ENCODE assay signal across 14 cellular contexts in genomic region chr6:347232-347631, GRCh38. TPM values are rescaled to one million over a fixed set of nuclear protein-coding genes. Genes with fewer than 3 reads are reported as not detected.
DNase-seq lines count a peak whose midpoint lies in the region; ATAC-seq, FAIRE-seq and TF ChIP-seq lines count a peak whose summit lies in the region.
"Had no signal": no experiment of that assay in that cellular context is flagged by ENCODE, and none has a peak within 500 bp of the region (broad histone marks: within the 10 kb centered on the region; RNA-seq: fewer than 3 reads in every experiment).

No MANE protein-coding gene starts in this region.

- no peaks in the 10 kb centered on the region for H4K20me1 ChIP-seq in PC-3 (ENCODE audit: low read length)

- ATAC-seq in GM19455 (IDR thresholded peaks at IDR 0.05; ENCODE audit: unreplicated experiment) (peak; percentile 85), HG02884 (IDR thresholded peaks at IDR 0.05; ENCODE audit: unreplicated experiment) (peak; percentile 94), HG03571 (IDR thresholded peaks at IDR 0.05; ENCODE audit: unreplicated experiment) (peak; percentile 84), PC-3 (no peak)
- ATAC-seq: left cardiac atrium had no signal

- H3K4me3 ChIP-seq in PC-3 (ENCODE audit: low read length): no peak overlapping the region
- H3K4me3 ChIP-seq: PC-9, uterus had no signal

- H3K9me3 ChIP-seq in PC-3 (ENCODE audit: low read length): no peaks in the 10 kb centered on the region
- H3K9me3 ChIP-seq: uterus had no signal

- H3K9ac ChIP-seq in PC-3 (ENCODE audit: low read length): no peak overlapping the region

- no peak overlapping the region for H3K27ac ChIP-seq in PC-3 (ENCODE audit: low read length)
- H3K27ac ChIP-seq: HL-60, PC-9, uterus, VCaP had no signal

- no peak overlapping the region for H3K4me2 ChIP-seq in PC-3 (ENCODE audit: low read length)
- H3K4me2 ChIP-seq: PC-9 had no signal

- FAIRE-seq in GM12892 (lab: Jason Lieb, UNC): peak; percentile 86

- no peaks in the 10 kb centered on the region for H3F3A ChIP-seq in PC-3 (ENCODE audit: low read length, unreplicated experiment)

- intact Hi-C loops in PC-3 (cut with micrococcal nuclease): no loop called here

- POLR2A ChIA-PET in PC-3 (lab: Charles Lee; ENCODE audit: unreplicated experiment): no interaction called here

- TF ChIP-seq POLR2A in GM12892 (IDR thresholded peaks at IDR 0.05; ENCODE audit: low read depth, low read length): no peak

- no peaks in the 10 kb centered on the region for H3K79me2 ChIP-seq in PC-3 (ENCODE audit: low read length)

- no peaks in the 10 kb centered on the region for H3K27me3 ChIP-seq in PC-3 (ENCODE audit: low read length)
- H3K27me3 ChIP-seq: uterus had no signal

- no TSS peak for BruUV-seq in PC-3 (replicated peaks; lab: Mats Ljungman, UMichigan)

- no peaks in the 10 kb centered on the region for H3K4me1 ChIP-seq in PC-3 (ENCODE audit: insufficient read depth, low read length)
- H3K4me1 ChIP-seq: uterus had no signal

- no peaks in the 10 kb centered on the region for H3K9me2 ChIP-seq in PC-3 (replicated peaks; ENCODE audit: low read length)

- H3K36me3 ChIP-seq in PC-3 (ENCODE audit: low read depth, low read length): no peaks in the 10 kb centered on the region
- H3K36me3 ChIP-seq: uterus had no signal

- DNase-seq in GM12892 (ENCODE audit: insufficient read length) (no peak), PC-3 (no peak), NCI-H128 (lab: John Stamatoyannopoulos, UW; ENCODE audit: unreplicated experiment) (no peak), NCI-H2196 treated with DMSO at 0.1 percent for 48 hours (lab: John Stamatoyannopoulos, UW; ENCODE audit: unreplicated experiment) (no peak), OCI-M2 (lab: John Stamatoyannopoulos, UW; ENCODE audit: unreplicated experiment) (no peak)
- DNase-seq: left cardiac atrium, NCI-H1417 treated with DMSO at 0.1 percent for 48 hours, PC-9, uterus had no signal

- CTCF ChIA-PET in PC-3 (lab: Charles Lee): no interaction called here

- no peak for TF ChIP-seq CTCF in PC-3 (conservative IDR thresholded peaks at IDR 0.05; ENCODE audit: low read depth, low read length)

- H2AFZ ChIP-seq in PC-3 (ENCODE audit: low read length): no peak overlapping the region
- H2AFZ ChIP-seq: PC-9 had no signal

RNA-seq across cellular contexts. Expression of gene IRF4, which starts 44.3 kb away (rescaled TPM):
- polyA plus RNA-seq in GM12892 (2012; ENCODE audit: missing spikeins): 248 TPM
- total RNA-seq in PC-3 (2014; rRNA removed): 0.15 TPM in 1 of 2 replicates, not detected in the other
- total RNA-seq: PC-9 had no signal

RNA-seq across cellular contexts. Expression of gene DUSP22, which starts 54.9 kb away (rescaled TPM):
- 89.0 TPM for polyA plus RNA-seq in GM12892 (2012; ENCODE audit: missing spikeins)
- 26.3 and 37.8 TPM in 2 replicates for total RNA-seq in PC-3 (2014; rRNA removed)
